8 cellular contexts compared by ENCODE assay signal in the genomic region with DNA sequence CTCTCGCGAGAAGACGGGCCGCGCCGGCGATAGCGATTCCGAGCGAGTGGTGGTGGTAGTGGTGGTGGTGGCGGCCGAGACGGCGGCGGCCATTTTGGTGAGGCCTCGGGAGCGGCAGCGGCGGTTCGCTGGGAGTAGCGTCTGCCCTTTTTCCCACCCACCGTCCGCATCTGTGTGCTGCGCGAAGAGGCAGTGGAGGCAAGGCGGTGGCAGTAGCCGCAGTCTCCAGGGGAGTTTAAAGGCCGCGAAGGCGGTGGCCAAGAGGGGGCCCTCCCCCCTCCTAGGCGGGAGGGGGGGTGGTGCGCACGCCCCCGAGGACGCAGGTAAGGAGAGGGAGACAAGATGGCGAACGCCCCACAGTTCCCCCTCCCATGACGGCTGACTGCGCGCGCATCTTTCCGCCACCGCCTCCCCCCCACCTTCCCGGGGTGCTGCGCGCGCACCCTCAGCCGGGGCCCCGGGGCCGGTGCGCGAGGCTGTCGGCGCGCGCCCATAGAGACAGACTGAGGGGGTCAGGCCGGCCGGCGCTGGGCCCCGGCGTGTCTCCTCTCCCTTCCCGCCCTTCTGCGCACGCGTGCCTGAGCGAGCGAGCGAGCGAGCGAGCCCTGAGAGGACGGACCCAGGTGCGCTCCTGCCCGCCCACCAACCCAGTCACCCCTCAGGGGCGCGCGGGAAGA. TPM values are rescaled to one million over a fixed set of nuclear protein-coding genes. Genes with fewer than 3 reads are reported as not detected.
DNase-seq lines count a peak whose midpoint lies in the region; ATAC-seq and TF ChIP-seq lines count a peak whose summit lies in the region.

No MANE protein-coding gene starts in this region.

- H3K27ac ChIP-seq in mucosa of rectum (ENCODE audit: low read depth in 2 of 2, low read length in 2 of 2), result peak overlapping the region; percentile 100

- H3K27ac Mint-ChIP-seq in IgD-negative memory B cell, result peak overlapping the region; percentile 100

- H3K36me3 ChIP-seq in mucosa of rectum (ENCODE audit: control insufficient read depth in 2 of 2, insufficient read depth in 2 of 2, low read length in 2 of 2), result peaks cover 16 to 22% of the 10 kb centered on the region in 2 donors

- no peaks in the 10 kb centered on the region for H3K27me3 Mint-ChIP-seq in IgD-negative memory B cell

- no peaks in the 10 kb centered on the region for H3K9me3 ChIP-seq in mucosa of rectum (ENCODE audit: control insufficient read depth in 2 of 2, low read length in 2 of 2)

- TF ChIP-seq CTCF in epithelial cell of proximal tubule (conservative IDR thresholded peaks at IDR 0.05; ENCODE audit: low read depth, low read length), result no peak

- peak; percentile 56 for ATAC-seq in GM21619 (IDR thresholded peaks at IDR 0.05; ENCODE audit: unreplicated experiment)

- H3K36me3 Mint-ChIP-seq in IgD-negative memory B cell, result peaks cover 2% of the 10 kb centered on the region

- peak overlapping the region; percentile 97 for H3K4me3 ChIP-seq in epithelial cell of proximal tubule (ENCODE audit: low read depth, low read length)
- peak overlapping the region; percentile 90 to 96 for H3K4me3 ChIP-seq in mucosa of rectum (ENCODE audit: low read length in 2 of 2)

- no peaks in the 10 kb centered on the region for H3K27me3 ChIP-seq in mucosa of rectum (ENCODE audit: control insufficient read depth in 2 of 2, insufficient read depth in 2 of 2, low read length in 2 of 2)

- DNase-seq in DMS53 (lab: John Stamatoyannopoulos, UW) (peak; percentile 92), OCI-M1 (lab: John Stamatoyannopoulos, UW) (peak; percentile 99), activated T-cell treated with anti-CD3 and anti-CD28 coated beads for 48 hours (ENCODE audit: low read depth) (peak; percentile 98), epithelial cell of proximal tubule (ENCODE audit: low read depth) (peak; percentile 15)
- DNase-seq in stimulated activated CD8-positive, alpha-beta memory T cell treated with anti-CD3 and anti-CD28 coated beads, Interleukin-4, amount 100 ng/mL, for 24 hours (ENCODE audit: low read depth), result peak; percentile 98

- peaks cover 11 to 27% (median 22%) of the 10 kb centered on the region in 3 donors for H3K4me1 Mint-ChIP-seq in IgD-negative memory B cell

- peak overlapping the region; percentile 92 to 99 for H3K9ac ChIP-seq in mucosa of rectum (ENCODE audit: low read depth in 1 of 2, low read length in 2 of 2)

- peak overlapping the region; percentile 96 to 100 (median 98) for H3K4me3 Mint-ChIP-seq in IgD-negative memory B cell

- H3K4me1 ChIP-seq in mucosa of rectum (ENCODE audit: control insufficient read depth in 2 of 2, insufficient read depth in 2 of 2, low read length in 2 of 2), result peaks cover 19 to 23% of the 10 kb centered on the region in 2 donors

- H3K9me3 Mint-ChIP-seq in IgD-negative memory B cell, result no peaks in the 10 kb centered on the region

RNA-seq across cellular contexts. Expression of gene SRCAP, which starts 0.7 kb away (rescaled TPM):
- 32.6 TPM for polyA plus RNA-seq in IgD-negative memory B cell
- total RNA-seq in epithelial cell of proximal tubule, result 10.8 and 11.8 TPM in 2 replicates

RNA-seq across cellular contexts. Expression of gene FBRS, which starts 40.0 kb away (rescaled TPM):
- polyA plus RNA-seq in IgD-negative memory B cell, result 7.1 TPM
- total RNA-seq in epithelial cell of proximal tubule, result 20.8 and 46.9 TPM in 2 replicates

RNA-seq across cellular contexts. Expression of gene PRR14, which starts 47.5 kb away (rescaled TPM):
- 27.6 TPM for polyA plus RNA-seq in IgD-negative memory B cell
- total RNA-seq in epithelial cell of proximal tubule, result 18.1 and 23.8 TPM in 2 replicates

RNA-seq across cellular contexts. Expression of gene PHKG2, which starts 49.9 kb away (rescaled TPM):
- 36.7 TPM for polyA plus RNA-seq in IgD-negative memory B cell
- total RNA-seq in epithelial cell of proximal tubule, result 27.6 and 42.0 TPM in 2 replicates

Comparison
In these comparisons a context has a peak if more than half of its experiments do, and no peak if none do; other contexts are left out.
1. Peak in every context shown above with its lines: DNase-seq, ATAC-seq, H3K4me3 ChIP-seq and H3K27ac ChIP-seq.
2. DNase-seq: peak in every context shown above with its lines; median percentile 99 in OCI-M1; 98 in activated T-cell treated with anti-CD3 and anti-CD28 coated beads for 48 hours; 98 in stimulated activated CD8-positive, alpha-beta memory T cell treated with anti-CD3 and anti-CD28 coated beads, Interleukin-4, amount 100 ng/mL, for 24 hours; 92 in DMS53; 15 in epithelial cell of proximal tubule.